ENCODE assay signal across 1 cellular context in the genomic region with DNA sequence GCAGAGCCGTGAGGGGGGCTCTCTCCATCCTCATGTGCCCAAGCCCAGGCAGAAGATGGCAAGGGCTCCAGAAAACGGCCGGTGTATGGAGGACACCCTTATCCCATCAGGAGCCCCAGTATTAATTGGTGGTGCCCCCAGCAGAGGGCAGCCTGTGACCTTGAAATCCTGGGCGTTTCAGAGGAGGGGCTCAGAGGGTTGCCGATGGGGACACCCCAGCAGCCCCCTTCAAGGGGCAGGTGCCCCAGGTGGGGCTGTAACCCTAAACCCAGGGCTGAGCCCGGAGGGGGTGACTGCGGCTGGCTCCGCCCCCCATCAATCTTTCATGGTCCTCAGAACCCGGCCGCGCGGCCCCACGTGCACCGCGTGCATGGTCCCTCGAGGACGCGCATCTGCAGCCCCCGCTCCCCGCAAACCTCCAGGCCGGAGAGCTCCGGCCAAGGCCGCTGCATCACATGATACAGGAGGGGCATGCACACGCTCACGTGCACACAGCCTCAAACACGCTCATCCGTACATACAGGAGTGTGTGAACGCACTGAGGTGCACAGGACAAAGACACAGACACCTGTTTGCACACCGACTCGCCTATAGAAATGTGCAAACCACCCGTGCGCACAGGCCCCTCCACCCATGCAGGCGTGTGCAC.
A peak's percentile ranks its signal among the peaks of the same experiment; 100 is the strongest.
TF ChIP-seq lines count a peak whose summit lies in the region.

No MANE protein-coding gene starts in this region.

TF ChIP-seq in K562, 482 proteins besides CTCF, POLR2A, EP300 and RAD21 (continued from another document and continues in another):
- TF ChIP-seq PCBP2 (IDR thresholded peaks at IDR 0.05; ENCODE audit: low read depth, low read length, poor library complexity, severe bottlenecking) (no peak), ELF2 (CRISPR knock-in tag; IDR thresholded peaks at IDR 0.05) (no peak), GATAD2A (IDR thresholded peaks at IDR 0.05) (no peak), MBD2 (IDR thresholded peaks at IDR 0.05; ENCODE audit: borderline replicate concordance, low read depth) (no peak), BCL6 (CRISPR knock-in tag; IDR thresholded peaks at IDR 0.05) (no peak), DDX20 (tag; IDR thresholded peaks at IDR 0.05; ENCODE audit: low read depth) (no peak), BMI1 (IDR thresholded peaks at IDR 0.05; ENCODE audit: low read length) (no peak), ZC3H8 (IDR thresholded peaks at IDR 0.05) (no peak), ZNF24 (IDR thresholded peaks at IDR 0.05) (no peak), KDM1A (IDR thresholded peaks at IDR 0.05) (no peak), NR4A1 (CRISPR knock-in tag; IDR thresholded peaks at IDR 0.05) (no peak), NR4A1 (tag; IDR thresholded peaks at IDR 0.05) (no peak), ZKSCAN8 (CRISPR knock-in tag; IDR thresholded peaks at IDR 0.05) (no peak), ZNF444 (CRISPR knock-in tag; IDR thresholded peaks at IDR 0.05) (no peak), NFE2L1 (tag; IDR thresholded peaks at IDR 0.05; ENCODE audit: borderline replicate concordance, low read depth) (no peak), TGIF2 (CRISPR knock-in tag; IDR thresholded peaks at IDR 0.05) (no peak), EP400 (IDR thresholded peaks at IDR 0.05) (peak; percentile 52; the same call in 1 of the 2 replicates), YY1 (IDR thresholded peaks at IDR 0.05; ENCODE audit: borderline replicate concordance in 1 of 3, control insufficient read depth in 1 of 3, extremely low read depth in 1 of 3, insufficient read depth in 3 of 3, insufficient read length in 1 of 3, insufficient replicate concordance in 2 of 3, low read depth in 1 of 3, low read length in 2 of 3) (no peak), ESRRA (IDR thresholded peaks at IDR 0.05; ENCODE audit: borderline replicate concordance, low read depth) (peak; percentile 90), POLR2G (IDR thresholded peaks at IDR 0.05; ENCODE audit: low read depth, low read length) (no peak), DNMT1 (IDR thresholded peaks at IDR 0.05) (no peak), ZNF347 (CRISPR knock-in tag; IDR thresholded peaks at IDR 0.05; ENCODE audit: low read depth) (no peak), FOXK1 (CRISPR knock-in tag; IDR thresholded peaks at IDR 0.05; ENCODE audit: borderline replicate concordance) (no peak), GTF2E2 (tag; IDR thresholded peaks at IDR 0.05) (no peak), ETV6 (IDR thresholded peaks at IDR 0.05; ENCODE audit: borderline replicate concordance in 1 of 2, low read depth in 2 of 2, low read length in 1 of 2) (no peak), ETV6 (CRISPR knock-in tag; IDR thresholded peaks at IDR 0.05; ENCODE audit: borderline replicate concordance) (peak; percentile 47; the same call in 1 of the 2 replicates), DIDO1 (tag; IDR thresholded peaks at IDR 0.05; ENCODE audit: low read depth) (no peak), ZNF507 (tag; conservative IDR thresholded peaks at IDR 0.05) (no peak), NCOA6 (IDR thresholded peaks at IDR 0.05) (no peak), KDM5B (IDR thresholded peaks at IDR 0.05; ENCODE audit: insufficient replicate concordance, low read depth, low read length) (no peak), FOXP1 (CRISPR knock-in tag; IDR thresholded peaks at IDR 0.05) (no peak)
- TF ChIP-seq, protein P1, sequence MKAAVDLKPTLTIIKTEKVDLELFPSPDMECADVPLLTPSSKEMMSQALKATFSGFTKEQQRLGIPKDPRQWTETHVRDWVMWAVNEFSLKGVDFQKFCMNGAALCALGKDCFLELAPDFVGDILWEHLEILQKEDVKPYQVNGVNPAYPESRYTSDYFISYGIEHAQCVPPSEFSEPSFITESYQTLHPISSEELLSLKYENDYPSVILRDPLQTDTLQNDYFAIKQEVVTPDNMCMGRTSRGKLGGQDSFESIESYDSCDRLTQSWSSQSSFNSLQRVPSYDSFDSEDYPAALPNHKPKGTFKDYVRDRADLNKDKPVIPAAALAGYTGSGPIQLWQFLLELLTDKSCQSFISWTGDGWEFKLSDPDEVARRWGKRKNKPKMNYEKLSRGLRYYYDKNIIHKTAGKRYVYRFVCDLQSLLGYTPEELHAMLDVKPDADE (conservative IDR thresholded peaks at IDR 0.05; ENCODE audit: control insufficient read depth, low read depth, low read length): no peak
- TF ChIP-seq, protein P2, sequence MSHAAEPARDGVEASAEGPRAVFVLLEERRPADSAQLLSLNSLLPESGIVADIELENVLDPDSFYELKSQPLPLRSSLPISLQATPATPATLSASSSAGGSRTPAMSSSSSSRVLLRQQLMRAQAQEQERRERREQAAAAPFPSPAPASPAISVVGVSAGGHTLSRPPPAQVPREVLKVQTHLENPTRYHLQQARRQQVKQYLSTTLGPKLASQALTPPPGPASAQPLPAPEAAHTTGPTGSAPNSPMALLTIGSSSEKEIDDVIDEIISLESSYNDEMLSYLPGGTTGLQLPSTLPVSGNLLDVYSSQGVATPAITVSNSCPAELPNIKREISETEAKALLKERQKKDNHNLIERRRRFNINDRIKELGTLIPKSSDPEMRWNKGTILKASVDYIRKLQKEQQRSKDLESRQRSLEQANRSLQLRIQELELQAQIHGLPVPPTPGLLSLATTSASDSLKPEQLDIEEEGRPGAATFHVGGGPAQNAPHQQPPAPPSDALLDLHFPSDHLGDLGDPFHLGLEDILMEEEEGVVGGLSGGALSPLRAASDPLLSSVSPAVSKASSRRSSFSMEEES (CRISPR knock-in tag; IDR thresholded peaks at IDR 0.05): peak; percentile 33
- TF ChIP-seq, protein P3, sequence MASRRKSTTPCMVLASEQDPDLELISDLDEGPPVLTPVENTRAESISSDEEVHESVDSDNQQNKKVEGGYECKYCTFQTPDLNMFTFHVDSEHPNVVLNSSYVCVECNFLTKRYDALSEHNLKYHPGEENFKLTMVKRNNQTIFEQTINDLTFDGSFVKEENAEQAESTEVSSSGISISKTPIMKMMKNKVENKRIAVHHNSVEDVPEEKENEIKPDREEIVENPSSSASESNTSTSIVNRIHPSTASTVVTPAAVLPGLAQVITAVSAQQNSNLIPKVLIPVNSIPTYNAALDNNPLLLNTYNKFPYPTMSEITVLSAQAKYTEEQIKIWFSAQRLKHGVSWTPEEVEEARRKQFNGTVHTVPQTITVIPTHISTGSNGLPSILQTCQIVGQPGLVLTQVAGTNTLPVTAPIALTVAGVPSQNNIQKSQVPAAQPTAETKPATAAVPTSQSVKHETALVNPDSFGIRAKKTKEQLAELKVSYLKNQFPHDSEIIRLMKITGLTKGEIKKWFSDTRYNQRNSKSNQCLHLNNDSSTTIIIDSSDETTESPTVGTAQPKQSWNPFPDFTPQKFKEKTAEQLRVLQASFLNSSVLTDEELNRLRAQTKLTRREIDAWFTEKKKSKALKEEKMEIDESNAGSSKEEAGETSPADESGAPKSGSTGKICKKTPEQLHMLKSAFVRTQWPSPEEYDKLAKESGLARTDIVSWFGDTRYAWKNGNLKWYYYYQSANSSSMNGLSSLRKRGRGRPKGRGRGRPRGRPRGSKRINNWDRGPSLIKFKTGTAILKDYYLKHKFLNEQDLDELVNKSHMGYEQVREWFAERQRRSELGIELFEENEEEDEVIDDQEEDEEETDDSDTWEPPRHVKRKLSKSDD (conservative IDR thresholded peaks at IDR 0.05; ENCODE audit: low read length): no peak
- TF ChIP-seq, protein P4, sequence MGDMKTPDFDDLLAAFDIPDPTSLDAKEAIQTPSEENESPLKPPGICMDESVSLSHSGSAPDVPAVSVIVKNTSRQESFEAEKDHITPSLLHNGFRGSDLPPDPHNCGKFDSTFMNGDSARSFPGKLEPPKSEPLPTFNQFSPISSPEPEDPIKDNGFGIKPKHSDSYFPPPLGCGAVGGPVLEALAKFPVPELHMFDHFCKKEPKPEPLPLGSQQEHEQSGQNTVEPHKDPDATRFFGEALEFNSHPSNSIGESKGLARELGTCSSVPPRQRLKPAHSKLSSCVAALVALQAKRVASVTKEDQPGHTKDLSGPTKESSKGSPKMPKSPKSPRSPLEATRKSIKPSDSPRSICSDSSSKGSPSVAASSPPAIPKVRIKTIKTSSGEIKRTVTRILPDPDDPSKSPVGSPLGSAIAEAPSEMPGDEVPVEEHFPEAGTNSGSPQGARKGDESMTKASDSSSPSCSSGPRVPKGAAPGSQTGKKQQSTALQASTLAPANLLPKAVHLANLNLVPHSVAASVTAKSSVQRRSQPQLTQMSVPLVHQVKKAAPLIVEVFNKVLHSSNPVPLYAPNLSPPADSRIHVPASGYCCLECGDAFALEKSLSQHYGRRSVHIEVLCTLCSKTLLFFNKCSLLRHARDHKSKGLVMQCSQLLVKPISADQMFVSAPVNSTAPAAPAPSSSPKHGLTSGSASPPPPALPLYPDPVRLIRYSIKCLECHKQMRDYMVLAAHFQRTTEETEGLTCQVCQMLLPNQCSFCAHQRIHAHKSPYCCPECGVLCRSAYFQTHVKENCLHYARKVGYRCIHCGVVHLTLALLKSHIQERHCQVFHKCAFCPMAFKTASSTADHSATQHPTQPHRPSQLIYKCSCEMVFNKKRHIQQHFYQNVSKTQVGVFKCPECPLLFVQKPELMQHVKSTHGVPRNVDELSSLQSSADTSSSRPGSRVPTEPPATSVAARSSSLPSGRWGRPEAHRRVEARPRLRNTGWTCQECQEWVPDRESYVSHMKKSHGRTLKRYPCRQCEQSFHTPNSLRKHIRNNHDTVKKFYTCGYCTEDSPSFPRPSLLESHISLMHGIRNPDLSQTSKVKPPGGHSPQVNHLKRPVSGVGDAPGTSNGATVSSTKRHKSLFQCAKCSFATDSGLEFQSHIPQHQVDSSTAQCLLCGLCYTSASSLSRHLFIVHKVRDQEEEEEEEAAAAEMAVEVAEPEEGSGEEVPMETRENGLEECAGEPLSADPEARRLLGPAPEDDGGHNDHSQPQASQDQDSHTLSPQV (IDR thresholded peaks at IDR 0.05): no peak
- TF ChIP-seq, protein P5, sequence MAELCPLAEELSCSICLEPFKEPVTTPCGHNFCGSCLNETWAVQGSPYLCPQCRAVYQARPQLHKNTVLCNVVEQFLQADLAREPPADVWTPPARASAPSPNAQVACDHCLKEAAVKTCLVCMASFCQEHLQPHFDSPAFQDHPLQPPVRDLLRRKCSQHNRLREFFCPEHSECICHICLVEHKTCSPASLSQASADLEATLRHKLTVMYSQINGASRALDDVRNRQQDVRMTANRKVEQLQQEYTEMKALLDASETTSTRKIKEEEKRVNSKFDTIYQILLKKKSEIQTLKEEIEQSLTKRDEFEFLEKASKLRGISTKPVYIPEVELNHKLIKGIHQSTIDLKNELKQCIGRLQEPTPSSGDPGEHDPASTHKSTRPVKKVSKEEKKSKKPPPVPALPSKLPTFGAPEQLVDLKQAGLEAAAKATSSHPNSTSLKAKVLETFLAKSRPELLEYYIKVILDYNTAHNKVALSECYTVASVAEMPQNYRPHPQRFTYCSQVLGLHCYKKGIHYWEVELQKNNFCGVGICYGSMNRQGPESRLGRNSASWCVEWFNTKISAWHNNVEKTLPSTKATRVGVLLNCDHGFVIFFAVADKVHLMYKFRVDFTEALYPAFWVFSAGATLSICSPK (IDR thresholded peaks at IDR 0.05; ENCODE audit: borderline replicate concordance): no peak
- TF ChIP-seq, protein P6, sequence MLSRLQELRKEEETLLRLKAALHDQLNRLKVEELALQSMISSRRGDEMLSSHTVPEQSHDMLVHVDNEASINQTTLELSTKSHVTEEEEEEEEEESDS (CRISPR knock-in tag; IDR thresholded peaks at IDR 0.05): no peak
- TF ChIP-seq, protein P7, sequence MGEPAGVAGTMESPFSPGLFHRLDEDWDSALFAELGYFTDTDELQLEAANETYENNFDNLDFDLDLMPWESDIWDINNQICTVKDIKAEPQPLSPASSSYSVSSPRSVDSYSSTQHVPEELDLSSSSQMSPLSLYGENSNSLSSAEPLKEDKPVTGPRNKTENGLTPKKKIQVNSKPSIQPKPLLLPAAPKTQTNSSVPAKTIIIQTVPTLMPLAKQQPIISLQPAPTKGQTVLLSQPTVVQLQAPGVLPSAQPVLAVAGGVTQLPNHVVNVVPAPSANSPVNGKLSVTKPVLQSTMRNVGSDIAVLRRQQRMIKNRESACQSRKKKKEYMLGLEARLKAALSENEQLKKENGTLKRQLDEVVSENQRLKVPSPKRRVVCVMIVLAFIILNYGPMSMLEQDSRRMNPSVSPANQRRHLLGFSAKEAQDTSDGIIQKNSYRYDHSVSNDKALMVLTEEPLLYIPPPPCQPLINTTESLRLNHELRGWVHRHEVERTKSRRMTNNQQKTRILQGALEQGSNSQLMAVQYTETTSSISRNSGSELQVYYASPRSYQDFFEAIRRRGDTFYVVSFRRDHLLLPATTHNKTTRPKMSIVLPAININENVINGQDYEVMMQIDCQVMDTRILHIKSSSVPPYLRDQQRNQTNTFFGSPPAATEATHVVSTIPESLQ (CRISPR knock-in tag; IDR thresholded peaks at IDR 0.05): no peak
- TF ChIP-seq, protein P8, sequence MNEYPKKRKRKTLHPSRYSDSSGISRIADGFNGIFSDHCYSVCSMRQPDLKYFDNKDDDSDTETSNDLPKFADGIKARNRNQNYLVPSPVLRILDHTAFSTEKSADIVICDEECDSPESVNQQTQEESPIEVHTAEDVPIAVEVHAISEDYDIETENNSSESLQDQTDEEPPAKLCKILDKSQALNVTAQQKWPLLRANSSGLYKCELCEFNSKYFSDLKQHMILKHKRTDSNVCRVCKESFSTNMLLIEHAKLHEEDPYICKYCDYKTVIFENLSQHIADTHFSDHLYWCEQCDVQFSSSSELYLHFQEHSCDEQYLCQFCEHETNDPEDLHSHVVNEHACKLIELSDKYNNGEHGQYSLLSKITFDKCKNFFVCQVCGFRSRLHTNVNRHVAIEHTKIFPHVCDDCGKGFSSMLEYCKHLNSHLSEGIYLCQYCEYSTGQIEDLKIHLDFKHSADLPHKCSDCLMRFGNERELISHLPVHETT (CRISPR knock-in tag; conservative IDR thresholded peaks at IDR 0.05 in 1 of 2, IDR thresholded peaks at IDR 0.05 in 1 of 2): no peak
- TF ChIP-seq, protein P9, sequence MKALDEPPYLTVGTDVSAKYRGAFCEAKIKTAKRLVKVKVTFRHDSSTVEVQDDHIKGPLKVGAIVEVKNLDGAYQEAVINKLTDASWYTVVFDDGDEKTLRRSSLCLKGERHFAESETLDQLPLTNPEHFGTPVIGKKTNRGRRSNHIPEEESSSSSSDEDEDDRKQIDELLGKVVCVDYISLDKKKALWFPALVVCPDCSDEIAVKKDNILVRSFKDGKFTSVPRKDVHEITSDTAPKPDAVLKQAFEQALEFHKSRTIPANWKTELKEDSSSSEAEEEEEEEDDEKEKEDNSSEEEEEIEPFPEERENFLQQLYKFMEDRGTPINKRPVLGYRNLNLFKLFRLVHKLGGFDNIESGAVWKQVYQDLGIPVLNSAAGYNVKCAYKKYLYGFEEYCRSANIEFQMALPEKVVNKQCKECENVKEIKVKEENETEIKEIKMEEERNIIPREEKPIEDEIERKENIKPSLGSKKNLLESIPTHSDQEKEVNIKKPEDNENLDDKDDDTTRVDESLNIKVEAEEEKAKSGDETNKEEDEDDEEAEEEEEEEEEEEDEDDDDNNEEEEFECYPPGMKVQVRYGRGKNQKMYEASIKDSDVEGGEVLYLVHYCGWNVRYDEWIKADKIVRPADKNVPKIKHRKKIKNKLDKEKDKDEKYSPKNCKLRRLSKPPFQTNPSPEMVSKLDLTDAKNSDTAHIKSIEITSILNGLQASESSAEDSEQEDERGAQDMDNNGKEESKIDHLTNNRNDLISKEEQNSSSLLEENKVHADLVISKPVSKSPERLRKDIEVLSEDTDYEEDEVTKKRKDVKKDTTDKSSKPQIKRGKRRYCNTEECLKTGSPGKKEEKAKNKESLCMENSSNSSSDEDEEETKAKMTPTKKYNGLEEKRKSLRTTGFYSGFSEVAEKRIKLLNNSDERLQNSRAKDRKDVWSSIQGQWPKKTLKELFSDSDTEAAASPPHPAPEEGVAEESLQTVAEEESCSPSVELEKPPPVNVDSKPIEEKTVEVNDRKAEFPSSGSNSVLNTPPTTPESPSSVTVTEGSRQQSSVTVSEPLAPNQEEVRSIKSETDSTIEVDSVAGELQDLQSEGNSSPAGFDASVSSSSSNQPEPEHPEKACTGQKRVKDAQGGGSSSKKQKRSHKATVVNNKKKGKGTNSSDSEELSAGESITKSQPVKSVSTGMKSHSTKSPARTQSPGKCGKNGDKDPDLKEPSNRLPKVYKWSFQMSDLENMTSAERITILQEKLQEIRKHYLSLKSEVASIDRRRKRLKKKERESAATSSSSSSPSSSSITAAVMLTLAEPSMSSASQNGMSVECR (CRISPR knock-in tag; IDR thresholded peaks at IDR 0.05): no peak
